ENCODE assay signal across 13 cellular contexts in the genomic region with DNA sequence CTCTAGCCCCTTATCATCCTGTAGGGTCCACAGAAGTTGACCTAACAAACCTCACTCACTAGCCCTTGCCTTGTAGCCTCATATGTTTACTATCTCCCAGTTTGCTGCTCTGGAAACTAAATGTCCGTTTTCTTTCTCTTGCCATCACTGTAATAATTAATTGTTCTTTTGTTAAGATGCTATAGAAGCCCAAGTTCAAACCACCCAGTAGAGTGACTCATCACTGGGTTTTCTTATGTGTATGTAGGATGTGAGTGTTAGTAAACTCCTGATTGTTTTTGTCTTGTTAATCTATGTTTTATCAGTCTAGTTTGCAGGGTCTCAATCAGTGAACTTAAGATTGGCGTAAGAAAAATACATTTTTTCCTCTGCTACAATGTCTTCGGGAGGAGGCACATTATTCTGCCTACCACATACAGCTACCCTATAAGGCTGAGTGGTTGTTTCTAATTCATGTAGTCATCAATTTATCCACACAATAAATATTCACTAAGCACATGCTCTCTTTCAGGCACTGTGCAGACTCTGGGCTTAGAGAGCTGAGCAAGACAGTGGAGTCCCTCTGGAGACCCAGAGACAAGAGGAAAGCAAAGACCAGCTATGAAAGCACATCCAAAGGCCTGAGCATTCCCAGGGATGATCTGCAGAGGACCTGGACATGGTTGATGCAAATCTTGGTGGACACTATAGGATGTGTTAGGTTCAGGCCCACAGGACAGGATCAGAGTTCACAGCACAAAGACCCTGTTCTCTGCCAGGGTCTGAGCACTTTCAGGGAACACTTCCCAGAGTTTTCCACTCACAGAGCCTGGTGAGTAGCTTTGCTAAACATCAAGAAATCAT.
DNase-seq lines count a peak whose midpoint lies in the region; ATAC-seq, FAIRE-seq and TF ChIP-seq lines count a peak whose summit lies in the region.
"Had no signal": no experiment of that assay in that cellular context is flagged by ENCODE, and none has a peak within 500 bp of the region (broad histone marks: within the 10 kb centered on the region; RNA-seq: fewer than 3 reads in every experiment).

No MANE protein-coding gene starts in this region.

- no peaks in the 10 kb centered on the region for H3K9me2 ChIP-seq in PC-3 (replicated peaks; ENCODE audit: low read length)

- FAIRE-seq in RCC 7860 (lab: Jason Lieb, UNC): peak; percentile 52

- H3K27ac ChIP-seq in esophagus muscularis mucosa (replicated peaks in 1 of 4) (peak overlapping the region; percentile 74 to 78 (median 76)), right lobe of liver (no peak overlapping the region), PC-3 (ENCODE audit: low read length) (no peak overlapping the region)
- H3K27ac ChIP-seq: KMS-11 had no signal

- H3K4me2 ChIP-seq in PC-3 (ENCODE audit: low read length): no peak overlapping the region
- H3K4me2 ChIP-seq: KMS-11 had no signal

- H3K27me3 ChIP-seq in esophagus muscularis mucosa (no peaks in the 10 kb centered on the region), right lobe of liver (no peaks in the 10 kb centered on the region), PC-3 (ENCODE audit: low read length) (no peaks in the 10 kb centered on the region)

- H3K27me3 Mint-ChIP-seq in nephron progenitor cell (ENCODE audit: low read depth, poor library complexity): peaks cover 3% of the 10 kb centered on the region

- no peaks in the 10 kb centered on the region for H3K9me3 ChIP-seq in esophagus muscularis mucosa
- H3K9me3 ChIP-seq in right lobe of liver: no peaks in the 10 kb centered on the region
- no peaks in the 10 kb centered on the region for H3K9me3 ChIP-seq in PC-3 (ENCODE audit: low read length)

- intact Hi-C loops in esophagus muscularis mucosa (cut with DNase I) (loop anchor here (5.0 to 10.0 kb wide), 2 partner anchors 305 to 413 kb away; no protein-coding TSS in a partner anchor), right lobe of liver (cut with DNase I) (no loop called here), PC-3 (cut with micrococcal nuclease) (loop anchor here (10.0 kb wide), 1 partner anchor 567 kb away; a partner anchor contains a TSS)

- peaks cover 38% of the 10 kb centered on the region for H3K4me1 Mint-ChIP-seq in nephron progenitor cell
- H3K4me1 Mint-ChIP-seq: B cell; naive thymus-derived CD8-positive, alpha-beta T cell had no signal

- no peak overlapping the region for H3K4me3 ChIP-seq in esophagus muscularis mucosa
- no peak overlapping the region for H3K4me3 ChIP-seq in right lobe of liver
- H3K4me3 ChIP-seq in PC-3 (ENCODE audit: low read length): no peak overlapping the region

- H3K9ac ChIP-seq in PC-3 (ENCODE audit: low read length): no peak overlapping the region
- H3K9ac ChIP-seq: KMS-11 had no signal

- no peak overlapping the region for H3K4me3 Mint-ChIP-seq in nephron progenitor cell
- H3K4me3 Mint-ChIP-seq: B cell; naive thymus-derived CD8-positive, alpha-beta T cell; WTC11 had no signal

- no peaks in the 10 kb centered on the region for H3F3A ChIP-seq in PC-3 (ENCODE audit: low read length, unreplicated experiment)

- H3K27ac Mint-ChIP-seq in nephron progenitor cell: peak overlapping the region; percentile 96
- H3K27ac Mint-ChIP-seq: B cell; naive thymus-derived CD8-positive, alpha-beta T cell; WTC11 had no signal

- peaks cover 20 to 41% (median 35%) of the 10 kb centered on the region in 4 donors for H3K4me1 ChIP-seq in esophagus muscularis mucosa
- H3K4me1 ChIP-seq in right lobe of liver: no peaks in the 10 kb centered on the region
- H3K4me1 ChIP-seq in PC-3 (ENCODE audit: insufficient read depth, low read length): peaks cover 33% of the 10 kb centered on the region

- 74% methylated on average over 3 of the region's 3 CpGs for WGBS in esophagus muscularis mucosa
- WGBS in right lobe of liver (ENCODE audit: insufficient coverage, low coverage, low lambda C conversion rate, missing lambda C conversion rate): 65% methylated on average over 3 of the region's 3 CpGs

- no peak for TF ChIP-seq CTCF in esophagus muscularis mucosa (IDR thresholded peaks at IDR 0.05)
- TF ChIP-seq CTCF in nephron progenitor cell (IDR thresholded peaks at IDR 0.05): no peak
- TF ChIP-seq CTCF in right lobe of liver (IDR thresholded peaks at IDR 0.05): no peak
- no peak for TF ChIP-seq CTCF in PC-3 (conservative IDR thresholded peaks at IDR 0.05; ENCODE audit: low read depth, low read length)

- ATAC-seq in right lobe of liver (no peak), HG03175 (IDR thresholded peaks at IDR 0.05; ENCODE audit: unreplicated experiment) (no peak), PC-3 (no peak)
- ATAC-seq: naive thymus-derived CD8-positive, alpha-beta T cell; WTC11 had no signal

- H3K9me3 Mint-ChIP-seq in nephron progenitor cell: no peaks in the 10 kb centered on the region
- H3K9me3 Mint-ChIP-seq: naive thymus-derived CD8-positive, alpha-beta T cell had no signal

- no peaks in the 10 kb centered on the region for H3K36me3 ChIP-seq in esophagus muscularis mucosa
- H3K36me3 ChIP-seq in right lobe of liver: no peaks in the 10 kb centered on the region
- H3K36me3 ChIP-seq in PC-3 (ENCODE audit: low read depth, low read length): no peaks in the 10 kb centered on the region

- no peak for TF ChIP-seq POLR2A in esophagus muscularis mucosa (IDR thresholded peaks at IDR 0.05; ENCODE audit: low read depth)
- no peak for TF ChIP-seq POLR2A in right lobe of liver (IDR thresholded peaks at IDR 0.05)

- no peaks in the 10 kb centered on the region for H4K20me1 ChIP-seq in PC-3 (ENCODE audit: low read length)

- BruUV-seq in PC-3 (replicated peaks; lab: Mats Ljungman, UMichigan): no TSS peak

- TF ChIP-seq EP300 in esophagus muscularis mucosa (IDR thresholded peaks at IDR 0.05): no peak

- no peak overlapping the region for H2AFZ ChIP-seq in PC-3 (ENCODE audit: low read length)

- H3K79me2 ChIP-seq in PC-3 (ENCODE audit: low read length): no peaks in the 10 kb centered on the region

- peak; percentile 33 for DNase-seq in AG08395 (ENCODE audit: low spot score)
- peak; percentile 42 for DNase-seq in RCC 7860 (ENCODE audit: low spot score)
- no peak for DNase-seq in esophagus muscularis mucosa (ENCODE audit: extremely low spot score)
- no peak for DNase-seq in nephron progenitor cell
- DNase-seq in effector CD4-positive, alpha-beta T cell: no peak
- DNase-seq in right lobe of liver: no peak
- no peak for DNase-seq in PC-3
- DNase-seq: naive thymus-derived CD8-positive, alpha-beta T cell; stimulated activated CD8-positive, alpha-beta memory T cell treated with anti-CD3 and anti-CD28 coated beads, Interleukin-4, amount 100 ng/mL, for 48 hours had no signal

- POLR2A ChIA-PET in PC-3 (lab: Charles Lee; ENCODE audit: unreplicated experiment): no interaction called here

- CTCF ChIA-PET in PC-3 (lab: Charles Lee): no interaction called here

- no peaks in the 10 kb centered on the region for H3K36me3 Mint-ChIP-seq in nephron progenitor cell (ENCODE audit: low read depth)
- H3K36me3 Mint-ChIP-seq: naive thymus-derived CD8-positive, alpha-beta T cell; WTC11 had no signal

Comparison
In these comparisons a context has a peak if more than half of its experiments do, and no peak if none do; other contexts are left out.
1. DNase-seq: peak in AG08395 (single experiment) and RCC 7860 (single experiment); none in esophagus muscularis mucosa (single experiment), nephron progenitor cell (single experiment), effector CD4-positive, alpha-beta T cell (single experiment), right lobe of liver (0 of 3) and PC-3 (single experiment).
2. H3K27ac ChIP-seq: peak in esophagus muscularis mucosa (4 of 4); none in right lobe of liver (0 of 3) and PC-3 (single experiment).
3. intact Hi-C loops: an anchor here in esophagus muscularis mucosa (5.0 to 10.0 kb wide) and PC-3 (10.0 kb wide); none called in right lobe of liver.